14 cellular contexts compared by ENCODE assay signal in the genomic region with DNA sequence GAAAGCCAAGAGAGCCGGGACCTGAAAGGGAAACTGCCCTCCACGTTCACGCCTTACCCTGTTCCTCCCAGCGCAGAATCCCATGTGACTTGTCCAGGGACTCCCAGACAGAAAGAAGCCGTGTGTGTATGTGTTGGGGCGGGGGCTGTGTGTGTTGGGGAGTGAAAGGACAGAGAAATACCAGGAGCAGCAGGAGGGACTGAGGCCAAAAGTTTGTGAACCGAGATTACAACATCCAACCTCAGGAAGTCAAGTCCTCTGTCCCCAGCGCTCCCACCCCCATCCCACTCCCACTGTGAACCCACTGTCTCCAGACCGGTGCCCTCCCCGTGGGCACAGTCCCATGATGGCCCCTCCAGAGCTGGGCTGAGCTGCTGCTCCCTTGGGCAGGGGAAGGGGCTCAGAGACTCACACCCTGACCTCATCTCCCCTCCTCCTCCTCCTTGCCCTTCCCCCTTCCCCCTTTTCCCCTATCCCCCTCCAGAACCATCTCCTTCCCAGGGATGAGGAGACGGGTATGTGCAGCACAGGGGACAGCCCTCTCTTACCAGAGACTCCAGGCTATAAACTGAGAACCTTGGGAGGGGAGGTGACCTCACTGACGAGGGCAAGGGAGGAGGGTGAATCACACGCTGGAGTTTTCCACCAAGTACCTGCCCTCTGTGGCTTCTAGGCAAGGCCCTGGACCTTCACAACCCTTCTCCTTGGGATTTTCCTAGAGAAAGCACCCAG. TPM values are rescaled to one million over a fixed set of nuclear protein-coding genes. Genes with fewer than 3 reads are reported as not detected.
DNase-seq lines count a peak whose midpoint lies in the region; ATAC-seq and TF ChIP-seq lines count a peak whose summit lies in the region.
"Had no signal": no experiment of that assay in that cellular context is flagged by ENCODE, and none has a peak within 500 bp of the region (broad histone marks: within the 10 kb centered on the region; RNA-seq: fewer than 3 reads in every experiment).

A gene (minus strand): TSS at position 153 of the 732 bp plus-strand sequence. CDS start 4,171 bp downstream, outside the sequence.

- TF ChIP-seq CTCF in OCI-LY3 (IDR thresholded peaks at IDR 0.05; ENCODE audit: low read depth, low read length): no peak

- H3K4me1 ChIP-seq in GM23248 (ENCODE audit: insufficient read depth): no peaks in the 10 kb centered on the region
- H3K4me1 ChIP-seq in OCI-LY3 (ENCODE audit: low read length): peaks cover 25% of the 10 kb centered on the region

- DNase-seq in GM23248: peak; percentile 23
- DNase-seq in islet precursor cell: peak; percentile 81
- no peak for DNase-seq in sciatic nerve (ENCODE audit: low spot score)
- DNase-seq in AG20443 (ENCODE audit: low spot score): no peak
- DNase-seq in GM03348 (ENCODE audit: low spot score): no peak
- no peak for DNase-seq in putamen (ENCODE audit: low spot score)
- DNase-seq: activated CD4-positive, alpha-beta T cell treated with anti-CD3 and anti-CD28 coated beads for 48 hours; activated gamma-delta T cell; NCI-H1436; stimulated activated CD4-positive, alpha-beta T cell treated with anti-CD3 and anti-CD28 coated beads, Interleukin-1b, Interleukin-23, amount 100 ng/mL, for 48 hours; T-cell had no signal

- H3K27me3 ChIP-seq in GM23248 (replicated peaks; ENCODE audit: insufficient read depth) (peaks cover 42% of the 10 kb centered on the region), OCI-LY3 (ENCODE audit: low read depth, low read length) (peaks cover 22% of the 10 kb centered on the region)

- H3K27ac ChIP-seq in GM23248 (no peak within 1 kb of the TSS), OCI-LY3 (ENCODE audit: low read length) (no peak within 1 kb of the TSS)

- no peaks in the 10 kb centered on the region for H3K36me3 ChIP-seq in GM23248 (ENCODE audit: low read depth)
- no peaks in the 10 kb centered on the region for H3K36me3 ChIP-seq in OCI-LY3 (replicated peaks; ENCODE audit: low read depth, low read length)

- no peak within 1 kb of the TSS for H3K4me2 ChIP-seq in GM23248 (ENCODE audit: unreplicated experiment)
- H3K4me2 ChIP-seq in OCI-LY3 (ENCODE audit: low read length): peak within 1 kb of the TSS; percentile 73

- no peak within 1 kb of the TSS for H3K9ac ChIP-seq in GM23248
- no peak within 1 kb of the TSS; the same call in 1 of the 2 replicates for H3K9ac ChIP-seq in OCI-LY3 (ENCODE audit: low read length)

- H4K20me1 ChIP-seq in GM23248 (ENCODE audit: insufficient read depth) (no peaks in the 10 kb centered on the region), OCI-LY3 (ENCODE audit: insufficient read depth, low read length) (no peaks in the 10 kb centered on the region)

- H2AFZ ChIP-seq in GM23248 (no peak within 1 kb of the TSS), OCI-LY3 (ENCODE audit: low read depth, low read length) (peak within 1 kb of the TSS; percentile 41; the same call in 1 of the 2 replicates)

- H3K9me3 ChIP-seq in GM23248 (ENCODE audit: low read depth): no peaks in the 10 kb centered on the region
- H3K9me3 ChIP-seq in OCI-LY3 (ENCODE audit: insufficient read depth, low read length): no peaks in the 10 kb centered on the region

- H3K79me2 ChIP-seq in GM23248 (ENCODE audit: insufficient read depth) (no peaks in the 10 kb centered on the region), OCI-LY3 (ENCODE audit: low read length) (no peaks in the 10 kb centered on the region)

- no peak within 1 kb of the TSS for H3K4me3 ChIP-seq in GM23248
- H3K4me3 ChIP-seq in OCI-LY3 (ENCODE audit: low read length): peak within 1 kb of the TSS; percentile 59

- intact Hi-C loops in sciatic nerve (cut with DNase I): no loop called here

- in situ Hi-C loops in GM23248 (cut with MboI): no loop called here

- peak; percentile 34 for ATAC-seq in sciatic nerve
- ATAC-seq in HG02885 (IDR thresholded peaks at IDR 0.05; ENCODE audit: poor library complexity, unreplicated experiment): no peak
- ATAC-seq: T-cell had no signal

- H3F3A ChIP-seq in GM23248 (ENCODE audit: insufficient read depth): no peaks in the 10 kb centered on the region

- 23 to 27% methylated on average over 11 to 13 of the region's 13 CpGs for WGBS in GM23248 (ENCODE audit: low coverage in 1 of 2, low lambda C conversion rate in 2 of 2, missing lambda C conversion rate in 2 of 2), 2 experiments

- no peaks in the 10 kb centered on the region for H3K9me2 ChIP-seq in GM23248 (ENCODE audit: insufficient read depth)

RNA-seq across cellular contexts. Expression of the gene that starts here (rescaled TPM):
- not detected in 2 replicates for total RNA-seq in GM23248 (2014; rRNA removed; shearing (Covaris generic))
- not detected in 2 replicates for polyA plus RNA-seq in GM23248 (2016; fragmentation: Nextera tagmentation; extraction: Ambion mirVana)
- total RNA-seq in sciatic nerve: 0.40 TPM
- total RNA-seq: HT1080 had no signal

Comparison
In these comparisons a context has a peak if more than half of its experiments do, and no peak if none do; other contexts are left out.
1. Peak in DNase-seq in GM23248; RNA of the gene not detected or under 1 TPM.
2. Peak in ATAC-seq in sciatic nerve; RNA of the gene not detected or under 1 TPM.